Comparison of ENCODE assay signal across 26 cellular contexts in the genomic region with DNA sequence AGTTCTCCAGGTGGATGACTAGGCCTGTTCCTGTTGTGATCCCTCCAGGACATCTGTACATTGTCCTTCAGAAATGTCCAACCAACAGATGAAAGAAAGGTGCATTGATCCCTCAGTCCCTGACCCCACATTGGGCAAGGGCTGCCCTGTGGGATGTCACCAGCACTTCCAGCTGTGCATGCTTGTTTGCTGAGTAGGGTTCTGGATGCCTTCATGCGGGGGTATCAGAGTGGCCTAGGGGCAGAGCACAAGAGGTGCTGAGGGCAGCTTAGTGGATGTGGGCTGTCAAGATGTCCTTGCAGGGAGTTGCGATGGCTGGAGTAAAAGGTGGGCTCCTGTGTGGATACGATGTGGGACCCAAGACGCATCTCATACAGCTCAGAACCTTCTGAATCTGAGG.
"Had no signal": no experiment of that assay in that cellular context is flagged by ENCODE, and none has a peak within 500 bp of the region (broad histone marks: within the 10 kb centered on the region; RNA-seq: fewer than 3 reads in every experiment).

No MANE protein-coding gene starts in this region.

- H3K4me3 ChIP-seq: ascending aorta, coronary artery, dorsolateral prefrontal cortex had no signal

- H3K27me3 ChIP-seq: ascending aorta had no signal

- DNase-seq: activated CD4-positive, alpha-beta memory T cell treated with anti-CD3 and anti-CD28 coated beads for 36 hours; activated CD4-positive, alpha-beta T cell treated with anti-CD3 and anti-CD28 coated beads for 36 hours; activated CD4-positive, alpha-beta T cell treated with anti-CD3 and anti-CD28 coated beads, Interleukin-2, amount 10 ng/mL, durations not matched to agents 24 days and 14 days; activated CD4-positive, CD25-positive, alpha-beta regulatory T cell; activated CD4-positive, CD25-positive, alpha-beta regulatory T cell treated with anti-CD3 and anti-CD28 coated beads, Interleukin-2, amount 50 U/mL, for 72 hours; activated CD8-positive, alpha-beta memory T cell treated with anti-CD3 and anti-CD28 coated beads, Interleukin-2, amount 10 ng/mL, durations not matched to agents 7 days and 5 days; activated CD8-positive, alpha-beta memory T cell treated with anti-CD3 and anti-CD28 coated beads, Interleukin-2, amount 50 U/mL, for 4 hours; activated CD8-positive, alpha-beta T cell treated with anti-CD3 and anti-CD28 coated beads, Interleukin-2, amount 10 ng/mL, durations not matched to agents 7 days and 5 days; activated gamma-delta T cell; activated naive CD4-positive, alpha-beta T cell; activated naive CD4-positive, alpha-beta T cell treated with anti-CD3 and anti-CD28 coated beads, Interleukin-2, amount 10 ng/mL, durations not matched to agents 7 days and 5 days; activated naive CD8-positive, alpha-beta T cell treated with anti-CD3 and anti-CD28 coated beads, Interleukin-2, amount 10 ng/mL, durations not matched to agents 7 days and 5 days; activated T-cell treated with anti-CD3 and anti-CD28 coated beads, Interleukin-2, amount 50 U/mL, for 24 hours; activated T-cell treated with anti-CD3 and anti-CD28 coated beads, Interleukin-2, amount 50 U/mL, for 72 hours; dorsolateral prefrontal cortex; effector memory CD4-positive, alpha-beta T cell; endodermal cell; foreskin fibroblast; glutamatergic neuron; T-helper 2 cell had no signal

- H3K36me3 ChIP-seq: ascending aorta had no signal

- H3K27ac ChIP-seq: ascending aorta, coronary artery, dorsolateral prefrontal cortex had no signal

- ATAC-seq: activated CD4-positive, alpha-beta T cell treated with anti-CD3 and anti-CD28 coated beads for 36 hours; activated CD8-positive, alpha-beta memory T cell treated with anti-CD3 and anti-CD28 coated beads, Interleukin-2, amount 10 ng/mL, durations not matched to agents 7 days and 5 days; activated CD8-positive, alpha-beta T cell treated with anti-CD3 and anti-CD28 coated beads, Interleukin-2, amount 10 ng/mL, durations not matched to agents 7 days and 5 days; activated naive CD4-positive, alpha-beta T cell treated with anti-CD3 and anti-CD28 coated beads, Interleukin-2, amount 50 U/mL, for 72 hours; activated T-cell treated with anti-CD3 and anti-CD28 coated beads, Interleukin-2, amount 50 U/mL, for 72 hours; esophagus mucosa had no signal

- FAIRE-seq: bronchial epithelial cell, frontal cortex had no signal

- H3K9me3 ChIP-seq: ascending aorta had no signal
